ENCODE assay signal across 8 cellular contexts in the genomic region with DNA sequence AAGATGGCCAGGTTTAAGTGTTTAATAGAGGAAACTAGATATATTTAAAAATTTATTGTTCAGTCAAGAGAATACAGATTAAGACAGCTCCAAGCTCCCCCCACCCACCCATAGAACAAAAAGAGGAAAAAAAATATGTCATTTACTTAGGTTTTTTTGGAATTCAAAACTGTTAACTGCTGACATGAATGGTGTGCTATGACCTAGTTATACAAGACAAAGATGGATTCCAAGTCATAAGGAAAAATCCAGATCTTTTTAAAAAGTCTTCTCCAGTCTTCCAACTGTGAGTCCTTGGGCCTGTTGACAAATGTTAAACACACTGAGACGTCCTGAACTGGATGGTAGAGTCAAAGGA. TPM values are rescaled to one million over a fixed set of nuclear protein-coding genes. Genes with fewer than 3 reads are reported as not detected.
A peak's percentile ranks its signal among the peaks of the same experiment; 100 is the strongest.
DNase-seq lines count a peak whose midpoint lies in the region; ATAC-seq and TF ChIP-seq lines count a peak whose summit lies in the region.

No MANE protein-coding gene starts in this region.

- no peaks in the 10 kb centered on the region for H3K9me2 ChIP-seq in neural cell (ENCODE audit: insufficient read depth, low read length)

- peaks cover 13% of the 10 kb centered on the region for H3F3A ChIP-seq in neural cell (ENCODE audit: insufficient read depth, low read length, poor library complexity, severe bottlenecking)

- TF ChIP-seq RAD21 in neural cell (conservative IDR thresholded peaks at IDR 0.05), result no peak

- peak overlapping the region; percentile 99 to 100 (median 100) for H3K27ac ChIP-seq in BLaER1 treated with 17β-estradiol and CSF1 and Interleukin-3, amounts not matched to agents 10 nM and 100 nM
- peak overlapping the region; percentile 100 for H3K27ac ChIP-seq in duodenal mucosa (ENCODE audit: low read depth, low read length)
- H3K27ac ChIP-seq in neural cell (ENCODE audit: low read length), result peak overlapping the region; percentile 100

- peaks cover 27 to 38% (median 36%) of the 10 kb centered on the region in 10 experiments for H3K4me1 ChIP-seq in BLaER1 treated with 17β-estradiol and CSF1 and Interleukin-3, amounts not matched to agents 10 nM and 100 nM
- H3K4me1 ChIP-seq in duodenal mucosa (ENCODE audit: control insufficient read depth in 1 of 2, insufficient read depth in 2 of 2, low read length in 2 of 2), result peaks cover 37 to 39% of the 10 kb centered on the region in 2 donors

- no peaks in the 10 kb centered on the region for H3K27me3 ChIP-seq in BLaER1 treated with 17β-estradiol and CSF1 and Interleukin-3, amounts not matched to agents 10 nM and 100 nM
- no peaks in the 10 kb centered on the region for H3K27me3 ChIP-seq in duodenal mucosa (ENCODE audit: control insufficient read depth in 1 of 2, insufficient read depth in 2 of 2, low read length in 2 of 2)
- H3K27me3 ChIP-seq in neural cell (ENCODE audit: insufficient read depth, low read depth, low read length), result no peaks in the 10 kb centered on the region

- TF ChIP-seq POLR2A in NB4 (IDR thresholded peaks at IDR 0.05; ENCODE audit: extremely low read depth, insufficient read length), result no peak

- ATAC-seq in GM19397 (IDR thresholded peaks at IDR 0.05; ENCODE audit: unreplicated experiment), result no peak

- peak overlapping the region; percentile 98 to 100 (median 100) for H3K9ac ChIP-seq in BLaER1 treated with 17β-estradiol and CSF1 and Interleukin-3, amounts not matched to agents 10 nM and 100 nM
- peak overlapping the region; percentile 98 to 99 for H3K9ac ChIP-seq in duodenal mucosa (ENCODE audit: low read depth in 1 of 2, low read length in 2 of 2)
- H3K9ac ChIP-seq in neural cell (ENCODE audit: low read length), result peak overlapping the region; percentile 99

- peaks cover 73% of the 10 kb centered on the region for H3K79me2 ChIP-seq in neural cell (replicated peaks; ENCODE audit: insufficient read depth, low read length)

- H3K4me2 ChIP-seq in BLaER1 treated with 17β-estradiol and CSF1 and Interleukin-3, amounts not matched to agents 10 nM and 100 nM, result peak overlapping the region; percentile 97 to 100 (median 99)
- H3K4me2 ChIP-seq in neural cell (ENCODE audit: low read length), result peak overlapping the region; percentile 100

- H2AFZ ChIP-seq in neural cell (ENCODE audit: low read depth, low read length), result no peak overlapping the region

- H3K36me3 ChIP-seq in BLaER1 treated with 17β-estradiol and CSF1 and Interleukin-3, amounts not matched to agents 10 nM and 100 nM, result peaks cover 2 to 37% (median 26%) of the 10 kb centered on the region in 11 experiments; a peak in 16 of 22 replicates
- H3K36me3 ChIP-seq in duodenal mucosa (ENCODE audit: control insufficient read depth in 1 of 2, insufficient read depth in 2 of 2, low read length in 2 of 2) (peaks cover 4 to 8% of the 10 kb centered on the region in 2 donors), neural cell (ENCODE audit: insufficient read depth, low read length) (no peaks in the 10 kb centered on the region)

- peaks cover 32 to 42% (median 38%) of the 10 kb centered on the region in 11 experiments for H4K20me1 ChIP-seq in BLaER1 treated with 17β-estradiol and CSF1 and Interleukin-3, amounts not matched to agents 10 nM and 100 nM
- H4K20me1 ChIP-seq in neural cell (ENCODE audit: insufficient read depth), result peaks cover 34% of the 10 kb centered on the region

- no peaks in the 10 kb centered on the region for H3K9me3 ChIP-seq in BLaER1 treated with 17β-estradiol and CSF1 and Interleukin-3, amounts not matched to agents 10 nM and 100 nM (replicated peaks in 1 of 11)
- H3K9me3 ChIP-seq in duodenal mucosa (ENCODE audit: control insufficient read depth in 1 of 2, low read length in 2 of 2) (no peaks in the 10 kb centered on the region), neural cell (ENCODE audit: low read length) (no peaks in the 10 kb centered on the region)

- TF ChIP-seq CTCF in NB4 (IDR thresholded peaks at IDR 0.05; ENCODE audit: low read depth, low read length) (no peak), neural cell (IDR thresholded peaks at IDR 0.05; ENCODE audit: poor library complexity, severe bottlenecking) (no peak)

- TF ChIP-seq EP300 in neural cell (conservative IDR thresholded peaks at IDR 0.05; ENCODE audit: poor library complexity, severe bottlenecking), result no peak

- DNase-seq in NB4 (ENCODE audit: low read depth) (no peak), inferior parietal cortex (ENCODE audit: extremely low spot score) (no peak), retina (no peak), UCSD-AML1 (lab: John Stamatoyannopoulos, UW; ENCODE audit: unreplicated experiment) (no peak)

- H3K4me3 ChIP-seq in BLaER1 treated with 17β-estradiol and CSF1 and Interleukin-3, amounts not matched to agents 10 nM and 100 nM, result peak overlapping the region; percentile 84 to 94 (median 88)
- peak overlapping the region; percentile 78 for H3K4me3 ChIP-seq in NB4 (ENCODE audit: low read depth, low read length)
- H3K4me3 ChIP-seq in duodenal mucosa (ENCODE audit: low read depth in 1 of 2, low read length in 2 of 2), result peak overlapping the region; percentile 75 to 87
- peak overlapping the region; percentile 77 for H3K4me3 ChIP-seq in neural cell (ENCODE audit: low read length)

TF ChIP-seq in neural cell, 6 proteins besides CTCF, POLR2A, EP300 and RAD21:
- TF ChIP-seq REST (IDR thresholded peaks at IDR 0.05; ENCODE audit: borderline replicate concordance), result no peak
- no peak for TF ChIP-seq POLR2AphosphoS5 (IDR thresholded peaks at IDR 0.05)
- TF ChIP-seq SMC3 (conservative IDR thresholded peaks at IDR 0.05; ENCODE audit: poor library complexity), result no peak
- TF ChIP-seq TAF1 (IDR thresholded peaks at IDR 0.05; ENCODE audit: low read depth), result no peak
- TF ChIP-seq EZH2 (IDR thresholded peaks at IDR 0.05; ENCODE audit: borderline replicate concordance, insufficient read depth, low read length, poor library complexity, severe bottlenecking), result no peak

RNA-seq across cellular contexts. Expression of gene SETD1B, which starts 1.3 kb away (rescaled TPM):
- 2.6 and 3.2 TPM in 2 replicates for polyA plus RNA-seq in neural cell
- polyA minus RNA-seq in neural cell, result 5.4 and 8.1 TPM in 2 replicates

RNA-seq across cellular contexts. Expression of gene RHOF, which starts 9.0 kb away (rescaled TPM):
- 9.4 and 14.7 TPM in 2 replicates for polyA plus RNA-seq in neural cell
- polyA minus RNA-seq in neural cell, result 29.0 and 31.6 TPM in 2 replicates

RNA-seq across cellular contexts. Expression of gene HPD, which starts 56.2 kb away (rescaled TPM):
- polyA plus RNA-seq in neural cell, result not detected in 2 replicates
- not detected in 2 replicates for polyA minus RNA-seq in neural cell
